In genomic region chr4:147824316-147824715, GRCh38 we compare ENCODE assay signal across 16 cellular contexts.
"Had no signal": no experiment of that assay in that cellular context is flagged by ENCODE, and none has a peak within 500 bp of the region (broad histone marks: within the 10 kb centered on the region; RNA-seq: fewer than 3 reads in every experiment).

No MANE protein-coding gene starts in this region.

- H3K4me1 Mint-ChIP-seq: endodermal cell had no signal

- H3K9me3 ChIP-seq: adrenal gland, transverse colon had no signal

- H3K4me3 Mint-ChIP-seq: activated T-cell treated with anti-CD3 and anti-CD28 coated beads, Interleukin-2, amount 50 U/mL, for 72 hours; endodermal cell; nephron progenitor cell had no signal

- DNase-seq: activated CD4-positive, alpha-beta T cell treated with anti-CD3 and anti-CD28 coated beads, Interleukin-2, amount 50 U/mL, for 4 hours; activated gamma-delta T cell; activated T-cell treated with anti-CD3 and anti-CD28 coated beads, Interleukin-2, amount 50 U/mL, for 72 hours; adrenal gland; endodermal cell; left colon; midbrain; nephron progenitor cell; nucleus accumbens; stimulated activated CD4-positive, alpha-beta T cell treated with anti-CD3 and anti-CD28 coated beads, Interleukin-12 subunit alpha, Interleukin-12 subunit beta, amount 100 ng/mL, for 4 hours; stimulated activated CD4-positive, alpha-beta T cell treated with anti-CD3 and anti-CD28 coated beads, Interleukin-1b, Interleukin-23, amount 100 ng/mL, for 48 hours; stimulated activated CD8-positive, alpha-beta memory T cell treated with anti-CD3 and anti-CD28 coated beads, Interleukin-4, amount 100 ng/mL, for 48 hours; stimulated activated naive CD4-positive, alpha-beta T cell treated with Interleukin-2 at 50 U/mL for 16 hours; T-helper 2 cell; transverse colon had no signal

- H3K27ac Mint-ChIP-seq: activated naive CD4-positive, alpha-beta T cell treated with anti-CD3 and anti-CD28 coated beads, Interleukin-2, amount 50 U/mL, for 72 hours; activated T-cell treated with anti-CD3 and anti-CD28 coated beads, Interleukin-2, amount 50 U/mL, for 72 hours; endodermal cell; nephron progenitor cell had no signal

- H3K27me3 ChIP-seq: adrenal gland, transverse colon had no signal

- H3K27ac ChIP-seq: adrenal gland had no signal

- H3K36me3 Mint-ChIP-seq: activated naive CD4-positive, alpha-beta T cell treated with anti-CD3 and anti-CD28 coated beads, Interleukin-2, amount 50 U/mL, for 72 hours had no signal

- H3K36me3 ChIP-seq: adrenal gland, transverse colon had no signal

- ATAC-seq: activated naive CD4-positive, alpha-beta T cell treated with anti-CD3 and anti-CD28 coated beads, Interleukin-2, amount 50 U/mL, for 72 hours; activated T-cell treated with anti-CD3 and anti-CD28 coated beads, Interleukin-2, amount 50 U/mL, for 72 hours; left colon had no signal

- H3K4me3 ChIP-seq: adrenal gland, transverse colon had no signal

- H3K9me3 Mint-ChIP-seq: activated naive CD4-positive, alpha-beta T cell treated with anti-CD3 and anti-CD28 coated beads, Interleukin-2, amount 50 U/mL, for 72 hours; activated T-cell treated with anti-CD3 and anti-CD28 coated beads, Interleukin-2, amount 50 U/mL, for 72 hours; endodermal cell; nephron progenitor cell had no signal
